Comparison of ENCODE assay signal across 7 cellular contexts in the genomic region with DNA sequence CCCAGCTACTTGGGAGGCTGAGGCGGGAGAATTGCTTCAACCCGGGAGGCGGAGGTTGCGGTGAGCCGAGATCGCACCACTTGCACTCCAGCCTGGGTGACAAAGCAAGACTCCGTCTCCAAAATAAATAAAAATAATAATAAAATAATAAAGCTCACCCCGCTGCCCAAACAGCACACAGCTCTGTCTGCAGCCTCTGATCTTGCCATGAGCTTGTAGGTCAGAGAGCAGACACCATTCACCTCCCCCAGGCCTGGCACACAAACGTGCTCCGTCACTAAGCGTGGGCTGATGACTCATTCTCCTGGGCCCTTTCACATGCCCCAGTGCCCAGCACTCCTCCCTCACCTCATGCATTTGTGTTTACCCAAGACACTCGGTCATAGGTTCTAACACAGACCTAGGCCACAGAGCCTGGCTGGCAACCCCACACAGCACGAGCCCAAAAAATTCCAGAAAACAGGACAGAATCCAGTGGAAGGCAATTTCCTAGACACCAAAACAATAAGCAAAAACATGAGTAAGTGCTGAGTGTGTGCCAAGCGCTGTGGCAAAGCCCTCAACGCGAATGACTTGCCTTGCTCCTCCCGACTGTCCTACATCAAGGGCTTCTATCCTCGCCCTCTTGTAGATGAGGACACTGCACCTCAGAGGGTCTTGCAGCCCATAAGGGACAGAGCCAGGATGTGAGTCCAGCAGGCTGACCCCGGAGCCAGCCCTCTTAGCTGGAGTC. TPM values are rescaled to one million over a fixed set of nuclear protein-coding genes. Genes with fewer than 3 reads are reported as not detected.
A peak's percentile ranks its signal among the peaks of the same experiment; 100 is the strongest.
DNase-seq lines count a peak whose midpoint lies in the region; ATAC-seq and TF ChIP-seq lines count a peak whose summit lies in the region.

No MANE protein-coding gene starts in this region.

- H3K4me2 ChIP-seq in mammary epithelial cell (ENCODE audit: insufficient read depth, low read depth, low read length): peak overlapping the region; percentile 19

- no peak for TF ChIP-seq CTCF in mammary epithelial cell (conservative IDR thresholded peaks at IDR 0.05 in 1 of 2, IDR thresholded peaks at IDR 0.05 in 1 of 2; ENCODE audit: extremely low read depth in 1 of 2, insufficient read depth in 1 of 2, low read depth in 1 of 2, low read length in 2 of 2)

- H3K9me3 ChIP-seq in mammary epithelial cell (replicated peaks; ENCODE audit: insufficient read depth, low read length): no peaks in the 10 kb centered on the region

- dilution Hi-C loops in mammary epithelial cell (cut with HindIII; ENCODE audit: low sequenced_read_pairs): no loop called here

- CTCF ChIA-PET in mammary epithelial cell (lab: Charles Lee; ENCODE audit: low non-redundant PET): interaction anchor here (0.6 kb wide), 1 partner anchor 44 kb away, joined by 3 read pairs; no protein-coding TSS in a partner anchor

- no peak overlapping the region for H3K9ac ChIP-seq in mammary epithelial cell (ENCODE audit: insufficient read depth, low read length)

- H3K4me1 ChIP-seq in mammary epithelial cell (ENCODE audit: insufficient read depth, low read length): peaks cover 25% of the 10 kb centered on the region

- H3K79me2 ChIP-seq in mammary epithelial cell (ENCODE audit: insufficient read depth, low read length): no peaks in the 10 kb centered on the region

- H3K36me3 ChIP-seq in mammary epithelial cell (ENCODE audit: insufficient read depth, low read length): no peaks in the 10 kb centered on the region

- no peak overlapping the region for H3K4me3 ChIP-seq in mammary epithelial cell (replicated peaks in 1 of 3; ENCODE audit: insufficient read depth in 1 of 3, low read depth in 2 of 3, low read length in 3 of 3)

- in situ Hi-C loops in mammary epithelial cell (cut with MboI; ENCODE audit: low sequenced_read_pairs in 2 of 2): no loop called here
- in situ Hi-C loops in G401 (cut with HindIII; ENCODE audit: low sequenced_read_pairs): no loop called here

- TSS peak; percentile 68 for BruUV-seq in mammary epithelial cell (replicated peaks; lab: Mats Ljungman, UMichigan)

- no peaks in the 10 kb centered on the region for H3K27me3 ChIP-seq in mammary epithelial cell (ENCODE audit: insufficient read depth, low read length)

- DNase-seq in NCI-H226 (peak; percentile 86), mammary epithelial cell (peak; percentile 94), left lobe of liver (ENCODE audit: low spot score) (peak; percentile 95), G401 (ENCODE audit: low spot score) (no peak)
- peak; percentile 56 for DNase-seq in stimulated activated CD8-positive, alpha-beta memory T cell treated with anti-CD3 and anti-CD28 coated beads, Interleukin-4, amount 100 ng/mL, for 48 hours

- peak overlapping the region; percentile 40 for H2AFZ ChIP-seq in mammary epithelial cell (ENCODE audit: low read depth, low read length)

- peak overlapping the region; percentile 53 for H3K27ac ChIP-seq in mammary epithelial cell (ENCODE audit: insufficient read depth, low read depth, low read length)

- H4K20me1 ChIP-seq in mammary epithelial cell (ENCODE audit: insufficient read depth, low read length): no peaks in the 10 kb centered on the region

- 46% methylated on average over 19 of the region's 19 CpGs for WGBS in mammary epithelial cell (ENCODE audit: low coverage, missing lambda C conversion rate)

- intact Hi-C loops in mammary epithelial cell (cut with micrococcal nuclease): loop anchor here (2.0 kb wide), 1 partner anchor 17 kb away; no protein-coding TSS in a partner anchor

- peak; percentile 77 for ATAC-seq in GM21360 (IDR thresholded peaks at IDR 0.05; ENCODE audit: unreplicated experiment)
- peak; percentile 93 for ATAC-seq in left lobe of liver
- ATAC-seq in HG02571 (IDR thresholded peaks at IDR 0.05; ENCODE audit: unreplicated experiment): no peak

RNA-seq across cellular contexts. Expression of a gene that starts 18.0 kb away (rescaled TPM):
- total RNA-seq in mammary epithelial cell: 10 to 100 TPM in 1 of 2 donors, 1 to 10 TPM in 1; 9.5 to 37.0 TPM
- 2.2 TPM for polyA plus RNA-seq in mammary epithelial cell
- 6.0 TPM for polyA minus RNA-seq in mammary epithelial cell
- total RNA-seq in left lobe of liver: 12.1 TPM
- total RNA-seq in G401 (2014; rRNA removed; shearing (Covaris generic)): 12.6 and 15.7 TPM in 2 replicates

RNA-seq across cellular contexts. Expression of a gene that starts 52.1 kb away (rescaled TPM):
- total RNA-seq in mammary epithelial cell (under 1 TPM; under 0.01 to 0.21 TPM), left lobe of liver (1.3 TPM)
- not detected for polyA plus RNA-seq in mammary epithelial cell
- not detected for polyA minus RNA-seq in mammary epithelial cell
- total RNA-seq in G401 (2014; rRNA removed; shearing (Covaris generic)): 48.8 and 55.8 TPM in 2 replicates

Comparison
In these comparisons a context has a peak if more than half of its experiments do, and no peak if none do; other contexts are left out.
1. RNA of a gene that starts 52.1 kb away (total RNA-seq): 48.8 to 55.8 TPM in G401; 1.3 TPM in left lobe of liver (single experiment) and under 0.01 to 0.21 TPM in mammary epithelial cell; every median in the first group is over 10 times any median in the second.